Comparison of ENCODE assay signal across 2 cellular contexts in the genomic region with DNA sequence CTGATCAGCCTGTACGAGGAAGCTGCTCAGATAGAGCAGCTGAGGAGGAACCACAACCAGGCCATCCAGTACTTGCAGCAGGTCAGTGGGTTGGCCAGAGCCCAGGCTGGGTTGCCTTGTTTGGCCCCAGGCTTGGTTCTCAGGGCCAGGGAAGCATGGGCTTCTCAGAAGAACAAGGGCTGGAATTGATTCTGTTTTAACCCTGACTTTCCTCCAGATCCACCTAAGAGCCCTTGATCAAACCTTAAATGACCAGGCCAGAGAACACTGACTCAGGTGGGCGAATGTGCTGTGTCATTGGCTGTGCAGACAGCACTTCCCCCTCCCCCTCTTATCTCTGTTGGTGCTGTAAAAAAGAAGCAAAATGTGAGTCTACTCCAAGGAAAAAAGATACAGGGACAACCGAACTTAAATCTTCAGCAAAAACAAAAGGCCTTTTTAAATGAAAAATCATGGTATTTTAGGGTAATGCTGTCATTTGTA.
TF ChIP-seq lines count a peak whose summit lies in the region.

No MANE protein-coding gene starts in this region.

TF ChIP-seq in IMR-90, 13 proteins besides CTCF, POLR2A, EP300 and RAD21:
- TF ChIP-seq RFX5 (IDR thresholded peaks at IDR 0.05; ENCODE audit: low read depth, low read length) (no peak), CHD1 (IDR thresholded peaks at IDR 0.05; ENCODE audit: low read depth, low read length) (no peak), RCOR1 (IDR thresholded peaks at IDR 0.05; ENCODE audit: insufficient replicate concordance, low read length) (no peak), MAFK (IDR thresholded peaks at IDR 0.05; ENCODE audit: low read depth, low read length) (no peak), NFE2L2 (IDR thresholded peaks at IDR 0.05; ENCODE audit: low read depth, low read length) (peak; percentile 5; the same call in 1 of the 2 replicates)
- TF ChIP-seq, protein P1, sequence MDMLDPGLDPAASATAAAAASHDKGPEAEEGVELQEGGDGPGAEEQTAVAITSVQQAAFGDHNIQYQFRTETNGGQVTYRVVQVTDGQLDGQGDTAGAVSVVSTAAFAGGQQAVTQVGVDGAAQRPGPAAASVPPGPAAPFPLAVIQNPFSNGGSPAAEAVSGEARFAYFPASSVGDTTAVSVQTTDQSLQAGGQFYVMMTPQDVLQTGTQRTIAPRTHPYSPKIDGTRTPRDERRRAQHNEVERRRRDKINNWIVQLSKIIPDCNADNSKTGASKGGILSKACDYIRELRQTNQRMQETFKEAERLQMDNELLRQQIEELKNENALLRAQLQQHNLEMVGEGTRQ (IDR thresholded peaks at IDR 0.05; ENCODE audit: low read depth, low read length) = no peak

TF ChIP-seq in HepG2, 621 proteins besides CTCF, POLR2A, EP300 and RAD21:
- TF ChIP-seq MAFK (conservative IDR thresholded peaks at IDR 0.05 in 1 of 2, IDR thresholded peaks at IDR 0.05 in 1 of 2; ENCODE audit: low read length in 2 of 2) = peak; percentile 34 to 55; a peak in 2 of 4 replicates
- peak; percentile 89 for TF ChIP-seq MAFG (CRISPR knock-in tag; IDR thresholded peaks at IDR 0.05)
- TF ChIP-seq, protein P2, sequence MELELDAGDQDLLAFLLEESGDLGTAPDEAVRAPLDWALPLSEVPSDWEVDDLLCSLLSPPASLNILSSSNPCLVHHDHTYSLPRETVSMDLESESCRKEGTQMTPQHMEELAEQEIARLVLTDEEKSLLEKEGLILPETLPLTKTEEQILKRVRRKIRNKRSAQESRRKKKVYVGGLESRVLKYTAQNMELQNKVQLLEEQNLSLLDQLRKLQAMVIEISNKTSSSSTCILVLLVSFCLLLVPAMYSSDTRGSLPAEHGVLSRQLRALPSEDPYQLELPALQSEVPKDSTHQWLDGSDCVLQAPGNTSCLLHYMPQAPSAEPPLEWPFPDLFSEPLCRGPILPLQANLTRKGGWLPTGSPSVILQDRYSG (CRISPR knock-in tag; IDR thresholded peaks at IDR 0.05) = no peak
- TF ChIP-seq, protein P3, sequence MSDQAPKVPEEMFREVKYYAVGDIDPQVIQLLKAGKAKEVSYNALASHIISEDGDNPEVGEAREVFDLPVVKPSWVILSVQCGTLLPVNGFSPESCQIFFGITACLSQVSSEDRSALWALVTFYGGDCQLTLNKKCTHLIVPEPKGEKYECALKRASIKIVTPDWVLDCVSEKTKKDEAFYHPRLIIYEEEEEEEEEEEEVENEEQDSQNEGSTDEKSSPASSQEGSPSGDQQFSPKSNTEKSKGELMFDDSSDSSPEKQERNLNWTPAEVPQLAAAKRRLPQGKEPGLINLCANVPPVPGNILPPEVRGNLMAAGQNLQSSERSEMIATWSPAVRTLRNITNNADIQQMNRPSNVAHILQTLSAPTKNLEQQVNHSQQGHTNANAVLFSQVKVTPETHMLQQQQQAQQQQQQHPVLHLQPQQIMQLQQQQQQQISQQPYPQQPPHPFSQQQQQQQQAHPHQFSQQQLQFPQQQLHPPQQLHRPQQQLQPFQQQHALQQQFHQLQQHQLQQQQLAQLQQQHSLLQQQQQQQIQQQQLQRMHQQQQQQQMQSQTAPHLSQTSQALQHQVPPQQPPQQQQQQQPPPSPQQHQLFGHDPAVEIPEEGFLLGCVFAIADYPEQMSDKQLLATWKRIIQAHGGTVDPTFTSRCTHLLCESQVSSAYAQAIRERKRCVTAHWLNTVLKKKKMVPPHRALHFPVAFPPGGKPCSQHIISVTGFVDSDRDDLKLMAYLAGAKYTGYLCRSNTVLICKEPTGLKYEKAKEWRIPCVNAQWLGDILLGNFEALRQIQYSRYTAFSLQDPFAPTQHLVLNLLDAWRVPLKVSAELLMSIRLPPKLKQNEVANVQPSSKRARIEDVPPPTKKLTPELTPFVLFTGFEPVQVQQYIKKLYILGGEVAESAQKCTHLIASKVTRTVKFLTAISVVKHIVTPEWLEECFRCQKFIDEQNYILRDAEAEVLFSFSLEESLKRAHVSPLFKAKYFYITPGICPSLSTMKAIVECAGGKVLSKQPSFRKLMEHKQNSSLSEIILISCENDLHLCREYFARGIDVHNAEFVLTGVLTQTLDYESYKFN (CRISPR knock-in tag; conservative IDR thresholded peaks at IDR 0.05) = 0 out of 2 replicates have a peak, but pooled peaks have one; percentile 38
- no peak for TF ChIP-seq ATF1 (CRISPR knock-in tag; IDR thresholded peaks at IDR 0.05)
- no peak for TF ChIP-seq DNMT3B (CRISPR knock-in tag; conservative IDR thresholded peaks at IDR 0.05)
- TF ChIP-seq, protein P4, sequence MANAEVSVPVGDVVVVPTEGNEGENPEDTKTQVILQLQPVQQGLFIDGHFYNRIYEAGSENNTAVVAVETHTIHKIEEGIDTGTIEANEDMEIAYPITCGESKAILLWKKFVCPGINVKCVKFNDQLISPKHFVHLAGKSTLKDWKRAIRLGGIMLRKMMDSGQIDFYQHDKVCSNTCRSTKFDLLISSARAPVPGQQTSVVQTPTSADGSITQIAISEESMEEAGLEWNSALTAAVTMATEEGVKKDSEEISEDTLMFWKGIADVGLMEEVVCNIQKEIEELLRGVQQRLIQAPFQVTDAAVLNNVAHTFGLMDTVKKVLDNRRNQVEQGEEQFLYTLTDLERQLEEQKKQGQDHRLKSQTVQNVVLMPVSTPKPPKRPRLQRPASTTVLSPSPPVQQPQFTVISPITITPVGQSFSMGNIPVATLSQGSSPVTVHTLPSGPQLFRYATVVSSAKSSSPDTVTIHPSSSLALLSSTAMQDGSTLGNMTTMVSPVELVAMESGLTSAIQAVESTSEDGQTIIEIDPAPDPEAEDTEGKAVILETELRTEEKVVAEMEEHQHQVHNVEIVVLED (CRISPR knock-in tag; IDR thresholded peaks at IDR 0.05; ENCODE audit: borderline replicate concordance) = no peak
- TF ChIP-seq, protein P5, sequence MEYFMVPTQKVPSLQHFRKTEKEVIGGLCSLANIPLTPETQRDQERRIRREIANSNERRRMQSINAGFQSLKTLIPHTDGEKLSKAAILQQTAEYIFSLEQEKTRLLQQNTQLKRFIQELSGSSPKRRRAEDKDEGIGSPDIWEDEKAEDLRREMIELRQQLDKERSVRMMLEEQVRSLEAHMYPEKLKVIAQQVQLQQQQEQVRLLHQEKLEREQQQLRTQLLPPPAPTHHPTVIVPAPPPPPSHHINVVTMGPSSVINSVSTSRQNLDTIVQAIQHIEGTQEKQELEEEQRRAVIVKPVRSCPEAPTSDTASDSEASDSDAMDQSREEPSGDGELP (IDR thresholded peaks at IDR 0.05; ENCODE audit: borderline replicate concordance, low read depth) = no peak
- peak; percentile 30; the same call in 1 of the 2 replicates for TF ChIP-seq ZFX (CRISPR knock-in tag; IDR thresholded peaks at IDR 0.05; ENCODE audit: low read depth)
- TF ChIP-seq NFE2L2 (IDR thresholded peaks at IDR 0.05; ENCODE audit: low read length) = peak; percentile 87
- TF ChIP-seq BORCS8-MEF2B (CRISPR knock-in tag; IDR thresholded peaks at IDR 0.05) = no peak
- TF ChIP-seq ZMYM2 (CRISPR knock-in tag; IDR thresholded peaks at IDR 0.05) = no peak
- TF ChIP-seq ZNF331 (CRISPR knock-in tag; IDR thresholded peaks at IDR 0.05) = 0 out of 2 replicates have a peak, but pooled peaks have one; percentile 9
- TF ChIP-seq, protein P6, sequence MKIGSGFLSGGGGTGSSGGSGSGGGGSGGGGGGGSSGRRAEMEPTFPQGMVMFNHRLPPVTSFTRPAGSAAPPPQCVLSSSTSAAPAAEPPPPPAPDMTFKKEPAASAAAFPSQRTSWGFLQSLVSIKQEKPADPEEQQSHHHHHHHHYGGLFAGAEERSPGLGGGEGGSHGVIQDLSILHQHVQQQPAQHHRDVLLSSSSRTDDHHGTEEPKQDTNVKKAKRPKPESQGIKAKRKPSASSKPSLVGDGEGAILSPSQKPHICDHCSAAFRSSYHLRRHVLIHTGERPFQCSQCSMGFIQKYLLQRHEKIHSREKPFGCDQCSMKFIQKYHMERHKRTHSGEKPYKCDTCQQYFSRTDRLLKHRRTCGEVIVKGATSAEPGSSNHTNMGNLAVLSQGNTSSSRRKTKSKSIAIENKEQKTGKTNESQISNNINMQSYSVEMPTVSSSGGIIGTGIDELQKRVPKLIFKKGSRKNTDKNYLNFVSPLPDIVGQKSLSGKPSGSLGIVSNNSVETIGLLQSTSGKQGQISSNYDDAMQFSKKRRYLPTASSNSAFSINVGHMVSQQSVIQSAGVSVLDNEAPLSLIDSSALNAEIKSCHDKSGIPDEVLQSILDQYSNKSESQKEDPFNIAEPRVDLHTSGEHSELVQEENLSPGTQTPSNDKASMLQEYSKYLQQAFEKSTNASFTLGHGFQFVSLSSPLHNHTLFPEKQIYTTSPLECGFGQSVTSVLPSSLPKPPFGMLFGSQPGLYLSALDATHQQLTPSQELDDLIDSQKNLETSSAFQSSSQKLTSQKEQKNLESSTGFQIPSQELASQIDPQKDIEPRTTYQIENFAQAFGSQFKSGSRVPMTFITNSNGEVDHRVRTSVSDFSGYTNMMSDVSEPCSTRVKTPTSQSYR (CRISPR knock-in tag; IDR thresholded peaks at IDR 0.05; ENCODE audit: borderline replicate concordance) = peak; percentile 49; the same call in 1 of the 2 replicates
- TF ChIP-seq ZFY (CRISPR knock-in tag; IDR thresholded peaks at IDR 0.05) = 0 out of 2 replicates have a peak, but pooled peaks have one; percentile 12
- peak; percentile 53; the same call in 1 of the 2 replicates for TF ChIP-seq NFE2 (CRISPR knock-in tag; IDR thresholded peaks at IDR 0.05)
- no peak for TF ChIP-seq MATR3 (CRISPR knock-in tag; IDR thresholded peaks at IDR 0.05)
- no peak for TF ChIP-seq ZNF549 (CRISPR knock-in tag; IDR thresholded peaks at IDR 0.05)
- TF ChIP-seq SP4 (CRISPR knock-in tag; IDR thresholded peaks at IDR 0.05) = 0 out of 2 replicates have a peak, but pooled peaks have one; percentile 23
- TF ChIP-seq, protein P7, sequence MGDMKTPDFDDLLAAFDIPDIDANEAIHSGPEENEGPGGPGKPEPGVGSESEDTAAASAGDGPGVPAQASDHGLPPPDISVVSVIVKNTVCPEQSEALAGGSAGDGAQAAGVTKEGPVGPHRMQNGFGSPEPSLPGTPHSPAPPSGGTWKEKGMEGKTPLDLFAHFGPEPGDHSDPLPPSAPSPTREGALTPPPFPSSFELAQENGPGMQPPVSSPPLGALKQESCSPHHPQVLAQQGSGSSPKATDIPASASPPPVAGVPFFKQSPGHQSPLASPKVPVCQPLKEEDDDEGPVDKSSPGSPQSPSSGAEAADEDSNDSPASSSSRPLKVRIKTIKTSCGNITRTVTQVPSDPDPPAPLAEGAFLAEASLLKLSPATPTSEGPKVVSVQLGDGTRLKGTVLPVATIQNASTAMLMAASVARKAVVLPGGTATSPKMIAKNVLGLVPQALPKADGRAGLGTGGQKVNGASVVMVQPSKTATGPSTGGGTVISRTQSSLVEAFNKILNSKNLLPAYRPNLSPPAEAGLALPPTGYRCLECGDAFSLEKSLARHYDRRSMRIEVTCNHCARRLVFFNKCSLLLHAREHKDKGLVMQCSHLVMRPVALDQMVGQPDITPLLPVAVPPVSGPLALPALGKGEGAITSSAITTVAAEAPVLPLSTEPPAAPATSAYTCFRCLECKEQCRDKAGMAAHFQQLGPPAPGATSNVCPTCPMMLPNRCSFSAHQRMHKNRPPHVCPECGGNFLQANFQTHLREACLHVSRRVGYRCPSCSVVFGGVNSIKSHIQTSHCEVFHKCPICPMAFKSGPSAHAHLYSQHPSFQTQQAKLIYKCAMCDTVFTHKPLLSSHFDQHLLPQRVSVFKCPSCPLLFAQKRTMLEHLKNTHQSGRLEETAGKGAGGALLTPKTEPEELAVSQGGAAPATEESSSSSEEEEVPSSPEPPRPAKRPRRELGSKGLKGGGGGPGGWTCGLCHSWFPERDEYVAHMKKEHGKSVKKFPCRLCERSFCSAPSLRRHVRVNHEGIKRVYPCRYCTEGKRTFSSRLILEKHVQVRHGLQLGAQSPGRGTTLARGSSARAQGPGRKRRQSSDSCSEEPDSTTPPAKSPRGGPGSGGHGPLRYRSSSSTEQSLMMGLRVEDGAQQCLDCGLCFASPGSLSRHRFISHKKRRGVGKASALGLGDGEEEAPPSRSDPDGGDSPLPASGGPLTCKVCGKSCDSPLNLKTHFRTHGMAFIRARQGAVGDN (CRISPR knock-in tag; IDR thresholded peaks at IDR 0.05) = peak; percentile 32
